8 cellular contexts compared by ENCODE assay signal in genomic region chr19:12681074-12681987, GRCh38. TPM values are rescaled to one million over a fixed set of nuclear protein-coding genes. Genes with fewer than 3 reads are reported as not detected.
DNase-seq lines count a peak whose midpoint lies in the region; ATAC-seq and TF ChIP-seq lines count a peak whose summit lies in the region.

DHPS (minus strand) TSS chr19:12681880; CDS start chr19:12681766, 114 bp downstream.

- POLR2A ChIA-PET in AG04450 (lab: Yijun Ruan, JAX) (interaction anchor here (0.6 to 1.9 kb wide), 14 partner anchors 9 to 1510 kb away, joined by 3 to 9 read pairs (median 6); partner anchors contain the start of genes FBXW9, JUNB, MAN2B1 and WDR83), activated B cell treated with CpG ODN at 0.5 μM for 24 hours (lab: Charles Lee) (interaction anchor here (0.5 to 2.8 kb wide), 35 partner anchors 10 to 757 kb away, joined by 3 to 69 read pairs (median 6); partner anchors contain the start of genes FBXW9, GCDH, GET3 and JUNB)

- ATAC-seq in GM18909 (IDR thresholded peaks at IDR 0.05; ENCODE audit: poor library complexity, unreplicated experiment): peak; percentile 73
- peak; percentile 72 for ATAC-seq in HG03196 (IDR thresholded peaks at IDR 0.05; ENCODE audit: unreplicated experiment)
- ATAC-seq in activated B cell treated with CpG ODN at 0.5 μM for 24 hours (ENCODE audit: low read depth): peak; percentile 78

- peaks cover 4% of the 10 kb centered on the region; the same call in 1 of the 2 replicates for H3K9me3 ChIP-seq in AG04450 (ENCODE audit: control insufficient read depth, insufficient read depth, low read length)
- no peaks in the 10 kb centered on the region for H3K9me3 ChIP-seq in spleen

- peaks cover 9 to 45% (median 24%) of the 10 kb centered on the region in 6 donors for H3K4me1 ChIP-seq in spleen

- no peak for TF ChIP-seq CTCF in AG04450 (IDR thresholded peaks at IDR 0.05; ENCODE audit: low read depth, low read length)
- TF ChIP-seq CTCF in activated B cell treated with CpG ODN at 0.5 μM for 24 hours (IDR thresholded peaks at IDR 0.05): no peak
- no peak for TF ChIP-seq CTCF in spleen (IDR thresholded peaks at IDR 0.05 in 8 of 11, conservative IDR thresholded peaks at IDR 0.05 in 3 of 11)

- H3K4me3 Mint-ChIP-seq in activated B cell treated with CpG ODN at 0.5 μM for 24 hours: peak within 1 kb of the TSS; percentile 94

- WGBS in spleen, 5 donors: 0% methylated on average over 61 to 68 of the region's 68 CpGs

- peaks cover 0 to 41% (median 37%) of the 10 kb centered on the region in 6 donors for H3K36me3 ChIP-seq in spleen

- CTCF ChIA-PET in AG04450 (lab: Charles Lee): interaction anchor here (2.0 to 2.8 kb wide), 2 partner anchors 9 to 167 kb away, joined by 7 to 9 read pairs; no protein-coding TSS in a partner anchor
- CTCF ChIA-PET in activated B cell treated with CpG ODN at 0.5 μM for 24 hours (lab: Charles Lee): interaction anchor here (1.5 kb wide), 1 partner anchor 9 kb away, joined by 5 read pairs; no protein-coding TSS in a partner anchor

- H3K9me3 Mint-ChIP-seq in activated B cell treated with CpG ODN at 0.5 μM for 24 hours: no peaks in the 10 kb centered on the region

- H3K4me3 ChIP-seq in AG04450 (ENCODE audit: low read depth, low read length): peak within 1 kb of the TSS; percentile 98
- H3K4me3 ChIP-seq in spleen: peak within 1 kb of the TSS; percentile 44 to 99 (median 95)

- H3K27me3 ChIP-seq in AG04450 (ENCODE audit: control insufficient read depth, insufficient read depth, low read length): no peaks in the 10 kb centered on the region
- no peaks in the 10 kb centered on the region for H3K27me3 ChIP-seq in spleen (replicated peaks in 1 of 7)

- H3K27ac ChIP-seq in AG04450 (ENCODE audit: low read depth, low read length) (peak within 1 kb of the TSS; percentile 99), caudate nucleus (ENCODE audit: low read depth, low read length) (peak within 1 kb of the TSS; percentile 96), spleen (peak within 1 kb of the TSS; percentile 95 to 99 (median 98))

- H3K27me3 Mint-ChIP-seq in activated B cell treated with CpG ODN at 0.5 μM for 24 hours: no peaks in the 10 kb centered on the region

- DNase-seq in AG04450 (ENCODE audit: low read depth, low spot score) (peak; percentile 93), NCI-H345 (lab: John Stamatoyannopoulos, UW) (peak; percentile 82), activated B cell treated with CpG ODN at 0.5 μM for 24 hours (peak; percentile 71), caudate nucleus (lab: John Stamatoyannopoulos, UW) (peak in 60 of 61 donors; percentile 23 to 97 (median 82)), inferior parietal cortex (ENCODE audit: extremely low spot score) (peak; percentile 99), spleen (peak; percentile 96)

- H3K36me3 Mint-ChIP-seq in activated B cell treated with CpG ODN at 0.5 μM for 24 hours (ENCODE audit: low read depth): peaks cover 41% of the 10 kb centered on the region

- peaks cover 24% of the 10 kb centered on the region for H3K4me1 Mint-ChIP-seq in activated B cell treated with CpG ODN at 0.5 μM for 24 hours

- H3K27ac Mint-ChIP-seq in activated B cell treated with CpG ODN at 0.5 μM for 24 hours: peak within 1 kb of the TSS; percentile 95

- no peak for TF ChIP-seq POLR2A in spleen (IDR thresholded peaks at IDR 0.05)

- intact Hi-C loops in activated B cell treated with CpG ODN at 0.5 μM for 24 hours (cut with micrococcal nuclease): loop anchor here (1.0 to 5.0 kb wide), 4 partner anchors 12 to 56 kb away; partner anchors contain the start of genes FBXW9, GET3 and TNPO2
- intact Hi-C loops in spleen (cut with DNase I; ENCODE audit: low total_unique reads): no loop called here

RNA-seq across cellular contexts. Expression of gene DHPS, which starts in this region (rescaled TPM):
- polyA plus RNA-seq in AG04450 (2011; rRNA removed) (53.4 and 59.1 TPM in 2 replicates), spleen (10 to 100 TPM; 55.1 to 76.6 (median 59.3) TPM)
- polyA minus RNA-seq in AG04450 (2011; rRNA and poly(A)+ RNA removed): 49.0 and 49.4 TPM in 2 replicates
- total RNA-seq in activated B cell treated with CpG ODN at 0.5 μM for 24 hours (141 and 160 TPM in 2 replicates), spleen (100 to 1,000 TPM in 3 of 7 donors, 10 to 100 TPM in 4; 86.8 to 158 (median 96.0) TPM)

Comparison
In these comparisons a context has a peak if more than half of its experiments do, and no peak if none do; other contexts are left out.
1. Peak in every context shown above with its lines: DNase-seq, ATAC-seq, H3K4me3 ChIP-seq and H3K27ac ChIP-seq.